In the genomic region with DNA sequence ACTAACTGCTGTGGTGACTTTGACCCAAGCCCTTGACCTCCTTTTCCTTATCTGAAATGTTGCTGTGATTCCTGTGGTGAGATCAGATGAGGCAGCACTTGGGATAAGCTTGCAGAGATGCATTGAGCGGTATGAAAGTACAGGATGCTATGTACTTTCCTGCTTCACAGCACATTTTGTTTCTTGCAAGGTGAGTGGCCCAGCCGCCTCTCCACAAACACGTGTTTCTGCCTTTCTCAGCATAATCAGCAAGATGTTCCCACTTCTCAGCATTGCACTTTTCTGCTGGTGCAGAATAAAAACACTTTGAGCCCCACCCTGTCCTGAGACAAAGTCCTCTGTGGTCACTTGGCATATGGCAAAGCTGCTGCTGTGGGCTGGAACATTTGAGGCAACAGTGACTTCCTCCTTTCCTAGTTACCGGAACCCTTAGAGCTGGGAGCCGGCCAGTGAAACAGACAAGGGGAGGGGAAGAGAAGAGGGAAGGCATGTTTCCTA, we compare ENCODE assay signal across 9 cellular contexts. TPM values are rescaled to one million over a fixed set of nuclear protein-coding genes. Genes with fewer than 3 reads are reported as not detected.
DNase-seq lines count a peak whose midpoint lies in the region; ATAC-seq and TF ChIP-seq lines count a peak whose summit lies in the region.
"Had no signal": no experiment of that assay in that cellular context is flagged by ENCODE, and none has a peak within 500 bp of the region (broad histone marks: within the 10 kb centered on the region; RNA-seq: fewer than 3 reads in every experiment).

No MANE protein-coding gene starts in this region.

- no peaks in the 10 kb centered on the region for H3K27me3 Mint-ChIP-seq in activated CD8-positive, alpha-beta T cell treated with anti-CD3 and anti-CD28 coated beads for 36 hours
- H3K27me3 Mint-ChIP-seq in activated CD8-positive, alpha-beta T cell treated with anti-CD3 and anti-CD28 coated beads, Interleukin-2, amount 10 ng/mL, durations not matched to agents 7 days and 5 days (ENCODE audit: low read depth): no peaks in the 10 kb centered on the region
- H3K27me3 Mint-ChIP-seq in memory B cell: no peaks in the 10 kb centered on the region

- peaks cover 20% of the 10 kb centered on the region for H3K4me1 Mint-ChIP-seq in activated CD8-positive, alpha-beta T cell treated with anti-CD3 and anti-CD28 coated beads for 36 hours (ENCODE audit: low read depth)
- peaks cover 22% of the 10 kb centered on the region for H3K4me1 Mint-ChIP-seq in activated CD8-positive, alpha-beta T cell treated with anti-CD3 and anti-CD28 coated beads, Interleukin-2, amount 10 ng/mL, durations not matched to agents 7 days and 5 days (ENCODE audit: low read depth)
- H3K4me1 Mint-ChIP-seq in memory B cell: peaks cover 24% of the 10 kb centered on the region

- H3K4me3 ChIP-seq in choroid plexus epithelial cell (ENCODE audit: low read depth, low read length) (no peak overlapping the region), tibial nerve (no peak overlapping the region)

- peak in 1 of 2 donors; percentile 29 for TF ChIP-seq POLR2A in tibial nerve (IDR thresholded peaks at IDR 0.05)

- ATAC-seq in activated CD8-positive, alpha-beta T cell treated with anti-CD3 and anti-CD28 coated beads for 36 hours: no peak
- ATAC-seq in activated CD8-positive, alpha-beta T cell treated with anti-CD3 and anti-CD28 coated beads, Interleukin-2, amount 10 ng/mL, durations not matched to agents 7 days and 5 days: no peak
- ATAC-seq in memory B cell (ENCODE audit: low read depth) (no peak), HG03457 (IDR thresholded peaks at IDR 0.05; ENCODE audit: unreplicated experiment) (no peak)

- no peaks in the 10 kb centered on the region for H3K27me3 ChIP-seq in tibial nerve

- H3K9me3 ChIP-seq in tibial nerve: no peaks in the 10 kb centered on the region

- TF ChIP-seq CTCF in activated CD8-positive, alpha-beta T cell treated with anti-CD3 and anti-CD28 coated beads for 36 hours (IDR thresholded peaks at IDR 0.05): no peak
- TF ChIP-seq CTCF in choroid plexus epithelial cell (conservative IDR thresholded peaks at IDR 0.05; ENCODE audit: low read depth, low read length) (no peak), tibial nerve (IDR thresholded peaks at IDR 0.05) (no peak), GM20000 (IDR thresholded peaks at IDR 0.05; ENCODE audit: extremely low read depth, missing control alignments) (no peak), GM13976 (IDR thresholded peaks at IDR 0.05; ENCODE audit: borderline replicate concordance, control extremely low read depth, extremely low read depth, insufficient read depth, missing control alignments) (no peak)

- peaks cover 0 to 40% (median 0%) of the 10 kb centered on the region in 3 donors for H3K36me3 ChIP-seq in tibial nerve

- in situ Hi-C loops in GM13976 (cut with MboI; ENCODE audit: low sequenced_read_pairs, unreplicated experiment): no loop called here

- CTCF ChIA-PET in activated CD8-positive, alpha-beta T cell treated with anti-CD3 and anti-CD28 coated beads for 36 hours (lab: Charles Lee): no interaction called here
- CTCF ChIA-PET in activated CD8-positive, alpha-beta T cell treated with anti-CD3 and anti-CD28 coated beads, Interleukin-2, amount 10 ng/mL, durations not matched to agents 7 days and 5 days (lab: Charles Lee): interaction anchor here (1.2 kb wide), 1 partner anchor 360 kb away, joined by 3 read pairs; the partner anchor contains the start of genes ASTE1 and NEK11

- peak overlapping the region; percentile 59 to 97 (median 72) for H3K27ac ChIP-seq in tibial nerve

- POLR2A ChIA-PET in activated CD8-positive, alpha-beta T cell treated with anti-CD3 and anti-CD28 coated beads for 36 hours (lab: Charles Lee): interaction anchor here (0.6 kb wide), 1 partner anchor 1423 kb away, joined by 3 read pairs; no protein-coding TSS in a partner anchor
- POLR2A ChIA-PET in activated CD8-positive, alpha-beta T cell treated with anti-CD3 and anti-CD28 coated beads, Interleukin-2, amount 10 ng/mL, durations not matched to agents 7 days and 5 days (lab: Charles Lee): no interaction called here

- no peak overlapping the region for H3K27ac Mint-ChIP-seq in activated CD8-positive, alpha-beta T cell treated with anti-CD3 and anti-CD28 coated beads for 36 hours
- no peak overlapping the region for H3K27ac Mint-ChIP-seq in activated CD8-positive, alpha-beta T cell treated with anti-CD3 and anti-CD28 coated beads, Interleukin-2, amount 10 ng/mL, durations not matched to agents 7 days and 5 days
- H3K27ac Mint-ChIP-seq in memory B cell: peak overlapping the region; percentile 4

- no peaks in the 10 kb centered on the region for H3K9me3 Mint-ChIP-seq in activated CD8-positive, alpha-beta T cell treated with anti-CD3 and anti-CD28 coated beads for 36 hours
- H3K9me3 Mint-ChIP-seq in activated CD8-positive, alpha-beta T cell treated with anti-CD3 and anti-CD28 coated beads, Interleukin-2, amount 10 ng/mL, durations not matched to agents 7 days and 5 days (ENCODE audit: insufficient read depth): no peaks in the 10 kb centered on the region
- no peaks in the 10 kb centered on the region for H3K9me3 Mint-ChIP-seq in memory B cell

- no peak overlapping the region for H3K4me3 Mint-ChIP-seq in activated CD8-positive, alpha-beta T cell treated with anti-CD3 and anti-CD28 coated beads for 36 hours
- no peak overlapping the region for H3K4me3 Mint-ChIP-seq in activated CD8-positive, alpha-beta T cell treated with anti-CD3 and anti-CD28 coated beads, Interleukin-2, amount 10 ng/mL, durations not matched to agents 7 days and 5 days
- no peak overlapping the region for H3K4me3 Mint-ChIP-seq in memory B cell

- intact Hi-C loops in activated CD8-positive, alpha-beta T cell treated with anti-CD3 and anti-CD28 coated beads for 36 hours (cut with micrococcal nuclease): no loop called here

- TF ChIP-seq EP300 in tibial nerve (IDR thresholded peaks at IDR 0.05): peak; percentile 74 to 92

- peaks cover 0 to 61% (median 27%) of the 10 kb centered on the region in 4 donors for H3K4me1 ChIP-seq in tibial nerve

- peak; percentile 4 for DNase-seq in activated CD8-positive, alpha-beta T cell treated with anti-CD3 and anti-CD28 coated beads for 36 hours
- DNase-seq in activated CD8-positive, alpha-beta T cell treated with anti-CD3 and anti-CD28 coated beads, Interleukin-2, amount 10 ng/mL, durations not matched to agents 7 days and 5 days: no peak
- DNase-seq in choroid plexus epithelial cell (ENCODE audit: low read depth): peak; percentile 64
- DNase-seq in memory B cell (ENCODE audit: low spot score in 2 of 2): no peak
- peak; percentile 53 to 74 for DNase-seq in tibial nerve (ENCODE audit: low spot score in 2 of 2)
- DNase-seq in GM20000 (ENCODE audit: low spot score): no peak
- DNase-seq in GM13976 (ENCODE audit: low spot score): no peak
- DNase-seq: ACHN had no signal

- WGBS in tibial nerve, 2 donors: 29 to 60% methylated on average over 5 of the region's 5 CpGs

- H3K36me3 Mint-ChIP-seq in activated CD8-positive, alpha-beta T cell treated with anti-CD3 and anti-CD28 coated beads for 36 hours (ENCODE audit: low read depth): peaks cover 6% of the 10 kb centered on the region
- H3K36me3 Mint-ChIP-seq in activated CD8-positive, alpha-beta T cell treated with anti-CD3 and anti-CD28 coated beads, Interleukin-2, amount 10 ng/mL, durations not matched to agents 7 days and 5 days (ENCODE audit: low read depth): peaks cover 7% of the 10 kb centered on the region
- H3K36me3 Mint-ChIP-seq in memory B cell: peaks cover 18% of the 10 kb centered on the region

RNA-seq across cellular contexts. Expression of gene NUDT16, which starts 4.9 kb away (rescaled TPM):
- 1 to 10 TPM; 5.1 to 5.5 TPM for total RNA-seq in activated CD8-positive, alpha-beta T cell treated with anti-CD3 and anti-CD28 coated beads for 36 hours
- 1 to 10 TPM; 7.8 to 8.3 TPM for total RNA-seq in activated CD8-positive, alpha-beta T cell treated with anti-CD3 and anti-CD28 coated beads, Interleukin-2, amount 10 ng/mL, durations not matched to agents 7 days and 5 days
- total RNA-seq in tibial nerve: 100 to 1,000 TPM in 1 of 4 donors, 10 to 100 TPM in 3; 70.8 to 102 (median 87.8) TPM

Comparison
In these comparisons a context has a peak if more than half of its experiments do, and no peak if none do; other contexts are left out.
1. DNase-seq: peak in activated CD8-positive, alpha-beta T cell treated with anti-CD3 and anti-CD28 coated beads for 36 hours (single experiment), choroid plexus epithelial cell (single experiment) and tibial nerve (2 of 2); none in activated CD8-positive, alpha-beta T cell treated with anti-CD3 and anti-CD28 coated beads, Interleukin-2, amount 10 ng/mL, durations not matched to agents 7 days and 5 days (single experiment), memory B cell (0 of 2), GM20000 (single experiment) and GM13976 (single experiment).
2. RNA of gene NUDT16, which starts 4.9 kb away (total RNA-seq): 70.8 to 102 TPM in tibial nerve; 7.8 to 8.3 TPM in activated CD8-positive, alpha-beta T cell treated with anti-CD3 and anti-CD28 coated beads, Interleukin-2, amount 10 ng/mL, durations not matched to agents 7 days and 5 days and 5.1 to 5.5 TPM in activated CD8-positive, alpha-beta T cell treated with anti-CD3 and anti-CD28 coated beads for 36 hours; every median in the first group is over 4 times any median in the second.